Comparison of ENCODE assay signal across 12 cellular contexts in the genomic region with DNA sequence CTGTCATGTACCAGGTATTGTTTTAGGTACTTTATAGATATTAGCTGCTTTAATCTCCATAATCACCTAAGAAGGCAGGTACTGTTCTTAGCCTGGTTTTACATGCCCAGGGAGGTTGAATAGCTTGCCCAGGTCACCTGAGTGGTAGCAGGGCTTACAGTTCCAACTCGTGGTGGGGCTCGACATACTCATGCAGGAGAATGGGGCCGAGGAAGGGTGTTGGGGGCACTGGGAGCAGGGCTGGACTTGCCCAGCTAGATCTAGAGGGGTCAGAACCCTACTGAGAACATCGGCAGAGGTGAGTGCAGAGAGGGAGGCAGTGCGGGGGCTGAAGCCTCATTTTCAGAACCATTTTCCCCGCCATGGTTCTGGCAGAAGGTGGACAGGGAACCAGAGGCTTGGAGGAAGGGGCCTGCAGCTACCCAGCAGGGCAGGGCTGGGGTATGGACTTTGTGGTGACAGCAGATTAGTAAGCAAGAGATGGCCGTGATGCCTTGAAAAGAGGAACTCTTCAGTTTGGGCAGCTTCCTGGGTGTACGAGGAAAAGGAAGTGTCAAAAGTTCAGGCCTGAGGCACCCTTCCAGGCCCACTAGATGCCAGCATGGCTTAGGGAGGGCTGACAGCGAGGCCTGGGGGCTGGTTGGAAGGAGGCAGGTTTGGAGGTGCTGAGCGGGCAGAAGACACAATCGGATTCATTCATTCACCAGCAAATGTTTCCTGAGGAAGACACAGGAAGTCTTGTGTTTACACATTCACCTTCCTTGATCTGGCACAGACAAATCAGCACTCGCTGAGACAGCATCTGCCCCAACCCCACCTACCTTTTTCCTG. TPM values are rescaled to one million over a fixed set of nuclear protein-coding genes. Genes with fewer than 3 reads are reported as not detected.
DNase-seq lines count a peak whose midpoint lies in the region; ATAC-seq and TF ChIP-seq lines count a peak whose summit lies in the region.
"Had no signal": no experiment of that assay in that cellular context is flagged by ENCODE, and none has a peak within 500 bp of the region (broad histone marks: within the 10 kb centered on the region; RNA-seq: fewer than 3 reads in every experiment).

No MANE protein-coding gene starts in this region.

- H2AFZ ChIP-seq in Loucy (ENCODE audit: low read length) = peak overlapping the region; percentile 38

- DNase-seq in AML-193 (lab: John Stamatoyannopoulos, UW) = peak; percentile 93 to 95
- DNase-seq in activated naive CD8-positive, alpha-beta T cell treated with anti-CD3 and anti-CD28 coated beads, Interleukin-2, amount 10 ng/mL, durations not matched to agents 7 days and 5 days = no peak
- peak; percentile 39 to 57 for DNase-seq in memory B cell (ENCODE audit: low spot score in 2 of 2)
- no peak for DNase-seq in NK-92 treated with Interleukin-12 subunit alpha and Interleukin-12 subunit beta, amount 100 ng/mL, for 24 hours (lab: John Stamatoyannopoulos, UW)
- DNase-seq in dermis blood vessel endothelial cell = no peak
- no peak for DNase-seq in mesenteric fat pad (ENCODE audit: low spot score)
- no peak for DNase-seq in GM13977 (ENCODE audit: low spot score)
- DNase-seq: amniotic stem cell, COR-L47, left colon, NCI-H446 treated with DMSO at 0.1 percent for 48 hours had no signal

- H3K4me2 ChIP-seq in Loucy (ENCODE audit: low read depth, low read length, poor library complexity, severe bottlenecking) = no peak overlapping the region

- H3K4me3 ChIP-seq in Loucy (ENCODE audit: low read length, poor library complexity, severe bottlenecking) = no peak overlapping the region

- H3K79me2 ChIP-seq in Loucy (ENCODE audit: insufficient read depth, low read length) = no peaks in the 10 kb centered on the region

- H3K9me3 ChIP-seq in Loucy (ENCODE audit: insufficient read depth, low read depth, low read length) = no peaks in the 10 kb centered on the region

- no peaks in the 10 kb centered on the region for H3K36me3 Mint-ChIP-seq in activated naive CD8-positive, alpha-beta T cell treated with anti-CD3 and anti-CD28 coated beads, Interleukin-2, amount 10 ng/mL, durations not matched to agents 7 days and 5 days
- peaks cover 5% of the 10 kb centered on the region for H3K36me3 Mint-ChIP-seq in memory B cell

- H3K9me2 ChIP-seq in Loucy (replicated peaks; ENCODE audit: low read depth, low read length) = no peaks in the 10 kb centered on the region

- no peak for TF ChIP-seq CTCF in Loucy (conservative IDR thresholded peaks at IDR 0.05; ENCODE audit: low read length)
- no peak for TF ChIP-seq CTCF in GM13977 (IDR thresholded peaks at IDR 0.05; ENCODE audit: extremely low read depth, insufficient read depth, missing control alignments)

- no peaks in the 10 kb centered on the region for H4K20me1 ChIP-seq in Loucy (ENCODE audit: insufficient read depth, low read length, poor library complexity, severe bottlenecking)

- H3K27ac Mint-ChIP-seq in activated naive CD8-positive, alpha-beta T cell treated with anti-CD3 and anti-CD28 coated beads, Interleukin-2, amount 10 ng/mL, durations not matched to agents 7 days and 5 days = peak overlapping the region; percentile 86
- peak overlapping the region; percentile 93 for H3K27ac Mint-ChIP-seq in memory B cell

- no peak overlapping the region for H3K9ac ChIP-seq in Loucy (ENCODE audit: low read depth, low read length, poor library complexity, severe bottlenecking)

- in situ Hi-C loops in GM13977 (cut with MboI; ENCODE audit: low pct_unique_long_range_greater_than_20kb, low sequenced_read_pairs, unreplicated experiment) = no loop called here

- H3K4me1 ChIP-seq in Loucy (ENCODE audit: insufficient read depth, low read length, poor library complexity, severe bottlenecking) = peaks cover 26% of the 10 kb centered on the region

- POLR2A ChIA-PET in activated naive CD8-positive, alpha-beta T cell treated with anti-CD3 and anti-CD28 coated beads, Interleukin-2, amount 10 ng/mL, durations not matched to agents 7 days and 5 days (lab: Charles Lee) = interaction anchor here (0.7 kb wide), 1 partner anchor 102 kb away, joined by 3 read pairs; no protein-coding TSS in a partner anchor

- no peaks in the 10 kb centered on the region for H3K36me3 ChIP-seq in Loucy (ENCODE audit: insufficient read depth, low read length)

- H3K4me1 Mint-ChIP-seq in activated naive CD8-positive, alpha-beta T cell treated with anti-CD3 and anti-CD28 coated beads, Interleukin-2, amount 10 ng/mL, durations not matched to agents 7 days and 5 days = peaks cover 12% of the 10 kb centered on the region
- peaks cover 52% of the 10 kb centered on the region for H3K4me1 Mint-ChIP-seq in memory B cell

- peaks cover 3% of the 10 kb centered on the region for H3K27me3 Mint-ChIP-seq in activated naive CD8-positive, alpha-beta T cell treated with anti-CD3 and anti-CD28 coated beads, Interleukin-2, amount 10 ng/mL, durations not matched to agents 7 days and 5 days
- no peaks in the 10 kb centered on the region for H3K27me3 Mint-ChIP-seq in memory B cell

- no peaks in the 10 kb centered on the region for H3K9me3 Mint-ChIP-seq in activated naive CD8-positive, alpha-beta T cell treated with anti-CD3 and anti-CD28 coated beads, Interleukin-2, amount 10 ng/mL, durations not matched to agents 7 days and 5 days
- peaks cover 5% of the 10 kb centered on the region for H3K9me3 Mint-ChIP-seq in memory B cell

- H3K4me3 Mint-ChIP-seq in activated naive CD8-positive, alpha-beta T cell treated with anti-CD3 and anti-CD28 coated beads, Interleukin-2, amount 10 ng/mL, durations not matched to agents 7 days and 5 days = peak overlapping the region; percentile 12
- H3K4me3 Mint-ChIP-seq in memory B cell = peak overlapping the region; percentile 58

- no peaks in the 10 kb centered on the region for H3F3A ChIP-seq in Loucy (ENCODE audit: low read depth)

- no peaks in the 10 kb centered on the region for H3K27me3 ChIP-seq in Loucy (ENCODE audit: insufficient read depth, low read length, poor library complexity, severe bottlenecking)

- peak; percentile 50 for ATAC-seq in activated naive CD8-positive, alpha-beta T cell treated with anti-CD3 and anti-CD28 coated beads, Interleukin-2, amount 10 ng/mL, durations not matched to agents 7 days and 5 days (ENCODE audit: low read depth)
- peak; percentile 97 for ATAC-seq in memory B cell (ENCODE audit: low read depth)
- ATAC-seq: left colon had no signal

RNA-seq across cellular contexts. Expression of a gene that starts 54.7 kb away (rescaled TPM):
- not detected for total RNA-seq in activated naive CD8-positive, alpha-beta T cell treated with anti-CD3 and anti-CD28 coated beads, Interleukin-2, amount 10 ng/mL, durations not matched to agents 7 days and 5 days
- total RNA-seq in dermis blood vessel endothelial cell (64.6 and 70.3 TPM in 2 replicates), mesenteric fat pad (352 TPM)

Comparison
In these comparisons a context has a peak if more than half of its experiments do, and no peak if none do; other contexts are left out.
1. DNase-seq: peak in AML-193 (2 of 2) and memory B cell (2 of 2); none in activated naive CD8-positive, alpha-beta T cell treated with anti-CD3 and anti-CD28 coated beads, Interleukin-2, amount 10 ng/mL, durations not matched to agents 7 days and 5 days (single experiment), NK-92 treated with Interleukin-12 subunit alpha and Interleukin-12 subunit beta, amount 100 ng/mL, for 24 hours (single experiment), dermis blood vessel endothelial cell (single experiment), mesenteric fat pad (single experiment) and GM13977 (single experiment).
2. RNA of a gene that starts 54.7 kb away (total RNA-seq): 352 TPM in mesenteric fat pad (single experiment) and 64.6 to 70.3 TPM in dermis blood vessel endothelial cell; not detected in activated naive CD8-positive, alpha-beta T cell treated with anti-CD3 and anti-CD28 coated beads, Interleukin-2, amount 10 ng/mL, durations not matched to agents 7 days and 5 days; every median in the first group is over 10 times any median in the second.